1 cellular context compared by ENCODE assay signal in the genomic region with DNA sequence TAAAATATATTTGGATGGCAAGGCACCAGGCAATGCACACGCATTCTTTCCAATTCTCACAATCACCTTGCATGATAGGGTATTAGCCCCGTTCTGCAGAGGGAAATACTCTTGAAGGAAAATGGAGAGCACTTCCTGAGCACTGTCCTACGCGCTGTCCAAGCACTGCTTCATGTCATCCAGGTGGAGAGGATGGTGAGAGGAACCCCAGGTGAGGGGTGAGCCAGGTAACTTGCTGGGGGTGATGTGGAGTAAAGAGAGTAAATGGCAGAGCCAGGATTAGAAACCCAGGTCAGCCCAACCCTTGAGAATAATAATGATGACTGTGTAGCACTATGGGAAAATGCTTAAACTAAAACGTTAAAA.
TF ChIP-seq lines count a peak whose summit lies in the region.

No MANE protein-coding gene starts in this region.

TF ChIP-seq in WTC11, 78 proteins besides CTCF, POLR2A, EP300 and RAD21 (continued from another document):
- TF ChIP-seq ZBTB43 (CRISPR knock-in tag; IDR thresholded peaks at IDR 0.05) (no peak), FOXP1 (CRISPR knock-in tag; IDR thresholded peaks at IDR 0.05; ENCODE audit: borderline replicate concordance) (no peak), E2F4 (CRISPR knock-in tag; IDR thresholded peaks at IDR 0.05; ENCODE audit: borderline replicate concordance, low read depth) (no peak), ARID4B (CRISPR knock-in tag; IDR thresholded peaks at IDR 0.05; ENCODE audit: borderline replicate concordance) (no peak), ETV6 (CRISPR knock-in tag; IDR thresholded peaks at IDR 0.05) (no peak)
TF ChIP-seq in WTC11: peak in this region for 0.
